25 cellular contexts compared by ENCODE assay signal in the genomic region with DNA sequence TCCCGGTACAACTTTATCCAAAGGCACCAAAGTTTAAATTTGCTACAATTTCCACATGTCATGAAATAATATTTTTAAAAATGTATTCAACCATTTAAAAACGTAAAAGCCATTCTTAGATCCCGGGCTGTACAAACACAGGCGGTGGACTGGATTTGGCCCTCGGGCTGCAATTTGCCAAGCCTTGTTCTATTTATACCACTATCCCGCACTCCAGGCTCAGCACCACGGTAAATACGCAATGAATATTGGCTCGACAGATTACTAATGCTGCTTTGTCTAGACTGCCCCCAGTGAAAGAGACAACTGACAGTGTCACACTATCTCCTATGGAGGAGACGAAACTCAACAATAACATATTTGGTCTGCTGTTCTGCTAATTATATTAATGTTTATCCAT.
"Had no signal": no experiment of that assay in that cellular context is flagged by ENCODE, and none has a peak within 500 bp of the region (broad histone marks: within the 10 kb centered on the region; RNA-seq: fewer than 3 reads in every experiment).

No MANE protein-coding gene starts in this region.

- H3K9me3 ChIP-seq: SJSA1, SK-N-SH had no signal

- H3K4me3 ChIP-seq: cardiac muscle cell, K562, SJSA1 had no signal

- H3K4me3 Mint-ChIP-seq: activated CD4-positive, alpha-beta T cell treated with anti-CD3 and anti-CD28 coated beads, Interleukin-2, amount 10 ng/mL, durations not matched to agents 24 days and 14 days; activated CD8-positive, alpha-beta T cell treated with anti-CD3 and anti-CD28 coated beads for 36 hours; activated naive CD4-positive, alpha-beta T cell treated with anti-CD3 and anti-CD28 coated beads for 36 hours; activated T-cell treated with anti-CD3 and anti-CD28 coated beads, Interleukin-2, amount 50 U/mL, for 24 hours; T-helper 1 cell treated with Interleukin-12 subunit alpha and Interleukin-12 subunit beta and Interleukin-4 antibody, amounts not matched to agents 30 μg/mL and 1 μg/mL, for 36 hours; T-helper 2 cell treated with Interferon-gamma antibody and Interleukin-4, amounts not matched to agents 5 μg/mL and 100 μg/mL, for 36 hours had no signal

- H3K4me2 ChIP-seq: SK-N-SH had no signal

- H3K27me3 ChIP-seq: cardiac muscle cell had no signal

- H3K27ac ChIP-seq: cardiac muscle cell, SJSA1 had no signal

- H3K36me3 ChIP-seq: cardiac muscle cell, SJSA1 had no signal

- H3K27me3 Mint-ChIP-seq: activated CD4-positive, alpha-beta T cell treated with anti-CD3 and anti-CD28 coated beads, Interleukin-2, amount 10 ng/mL, durations not matched to agents 24 days and 14 days; activated CD8-positive, alpha-beta T cell treated with anti-CD3 and anti-CD28 coated beads for 36 hours; activated T-cell treated with anti-CD3 and anti-CD28 coated beads, Interleukin-2, amount 50 U/mL, for 24 hours had no signal

- H3K4me1 Mint-ChIP-seq: activated CD4-positive, alpha-beta T cell treated with anti-CD3 and anti-CD28 coated beads, Interleukin-2, amount 10 ng/mL, durations not matched to agents 24 days and 14 days had no signal

- H3K27ac Mint-ChIP-seq: activated CD4-positive, alpha-beta T cell treated with anti-CD3 and anti-CD28 coated beads, Interleukin-2, amount 10 ng/mL, durations not matched to agents 24 days and 14 days; activated CD8-positive, alpha-beta T cell treated with anti-CD3 and anti-CD28 coated beads for 36 hours; activated naive CD4-positive, alpha-beta T cell treated with anti-CD3 and anti-CD28 coated beads for 36 hours; activated naive CD4-positive, alpha-beta T cell treated with anti-CD3 and anti-CD28 coated beads, Interleukin-2, amount 50 U/mL, for 72 hours; activated T-cell treated with anti-CD3 and anti-CD28 coated beads, Interleukin-2, amount 50 U/mL, for 24 hours; activated T-helper 2 cell treated with anti-CD3 and anti-CD28 coated beads, Interferon-gamma antibody, Interleukin-2, Interleukin-4, amounts not matched to agents 10 μg/mL and 5 μg/mL and 100 μg/mL, durations not matched to agents 14 hours and 24 hours and 36 hours; T-helper 1 cell treated with Interleukin-12 subunit alpha and Interleukin-12 subunit beta and Interleukin-4 antibody, amounts not matched to agents 30 μg/mL and 1 μg/mL, for 36 hours; T-helper 2 cell treated with Interferon-gamma antibody and Interleukin-4, amounts not matched to agents 5 μg/mL and 100 μg/mL, for 36 hours had no signal

- ATAC-seq: activated CD8-positive, alpha-beta T cell treated with anti-CD3 and anti-CD28 coated beads for 36 hours; activated naive CD4-positive, alpha-beta T cell treated with anti-CD3 and anti-CD28 coated beads, Interleukin-2, amount 50 U/mL, for 72 hours; K562; Panc1 had no signal

- H3K9me2 ChIP-seq: SK-N-SH had no signal

- H3K9me3 Mint-ChIP-seq: activated CD4-positive, alpha-beta T cell treated with anti-CD3 and anti-CD28 coated beads, Interleukin-2, amount 10 ng/mL, durations not matched to agents 24 days and 14 days; activated CD8-positive, alpha-beta T cell treated with anti-CD3 and anti-CD28 coated beads for 36 hours; activated naive CD4-positive, alpha-beta T cell treated with anti-CD3 and anti-CD28 coated beads for 36 hours; activated T-helper 2 cell treated with anti-CD3 and anti-CD28 coated beads, Interferon-gamma antibody, Interleukin-2, Interleukin-4, amounts not matched to agents 10 μg/mL and 5 μg/mL and 100 μg/mL, durations not matched to agents 14 hours and 24 hours and 36 hours; T-helper 1 cell treated with Interleukin-12 subunit alpha and Interleukin-12 subunit beta and Interleukin-4 antibody, amounts not matched to agents 30 μg/mL and 1 μg/mL, for 36 hours had no signal

- H3K9ac ChIP-seq: SK-N-SH had no signal

- H3K36me3 Mint-ChIP-seq: activated naive CD4-positive, alpha-beta T cell treated with anti-CD3 and anti-CD28 coated beads, Interleukin-2, amount 50 U/mL, for 72 hours had no signal

- FAIRE-seq: K562, TTC549 had no signal

- H3K4me1 ChIP-seq: SJSA1 had no signal

- DNase-seq: activated CD4-positive, alpha-beta T cell treated with anti-CD3 and anti-CD28 coated beads, Interleukin-2, amount 10 ng/mL, durations not matched to agents 24 days and 14 days; activated CD4-positive, alpha-beta T cell treated with anti-CD3 and anti-CD28 coated beads, Interleukin-2, amount 50 U/mL, for 4 hours; activated CD8-positive, alpha-beta T cell treated with anti-CD3 and anti-CD28 coated beads for 36 hours; activated gamma-delta T cell; activated naive CD4-positive, alpha-beta T cell treated with anti-CD3 and anti-CD28 coated beads for 36 hours; activated T-cell treated with anti-CD3 and anti-CD28 coated beads, Interleukin-2, amount 50 U/mL, for 24 hours; anterior cingulate cortex; NCI-H1092 treated with DMSO at 0.1 percent for 48 hours; NCI-H146; NCI-H187; NCI-H2029 treated with DMSO at 0.1 percent for 48 hours; NCI-H226; NCI-H446 treated with DMSO at 0.1 percent for 48 hours; NCI-H524; SHP77 treated with DMSO at 0.1 percent for 48 hours; SK-N-SH had no signal
